ENCODE assay signal across 21 cellular contexts in the genomic region with DNA sequence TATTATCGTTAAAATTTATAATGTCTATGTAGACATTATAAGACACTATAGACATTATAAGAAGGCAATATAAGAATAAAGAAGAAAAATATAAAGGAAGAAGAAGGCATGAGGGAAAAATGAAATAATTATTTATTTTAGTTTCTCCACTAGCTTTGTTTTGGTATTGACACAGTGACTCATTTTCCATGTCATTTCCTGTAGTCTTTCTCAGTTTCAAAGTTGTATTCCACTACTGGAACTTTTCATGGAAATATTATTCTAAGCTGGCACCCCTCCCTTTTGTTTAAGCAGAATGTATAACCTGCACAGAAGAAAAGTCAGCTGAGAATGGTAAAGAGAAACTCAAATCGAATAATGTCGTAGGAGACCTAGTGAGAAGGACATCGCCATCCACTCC.
"Had no signal": no experiment of that assay in that cellular context is flagged by ENCODE, and none has a peak within 500 bp of the region (broad histone marks: within the 10 kb centered on the region; RNA-seq: fewer than 3 reads in every experiment).

No MANE protein-coding gene starts in this region.

- H3K27ac ChIP-seq: ascending aorta, colonic mucosa, heart left ventricle, left lung, thyroid gland had no signal

- H3K36me3 Mint-ChIP-seq: activated CD8-positive, alpha-beta memory T cell treated with anti-CD3 and anti-CD28 coated beads, Interleukin-2, amount 10 ng/mL, durations not matched to agents 7 days and 5 days; T-cell had no signal

- ATAC-seq: activated CD8-positive, alpha-beta memory T cell treated with anti-CD3 and anti-CD28 coated beads, Interleukin-2, amount 10 ng/mL, durations not matched to agents 7 days and 5 days; heart left ventricle; left lung; T-cell had no signal

- H3K27ac Mint-ChIP-seq: activated CD4-positive, alpha-beta memory T cell treated with anti-CD3 and anti-CD28 coated beads, Interleukin-2, amount 10 ng/mL, durations not matched to agents 7 days and 5 days; activated CD8-positive, alpha-beta memory T cell treated with anti-CD3 and anti-CD28 coated beads, Interleukin-2, amount 10 ng/mL, durations not matched to agents 7 days and 5 days; activated naive CD4-positive, alpha-beta T cell treated with anti-CD3 and anti-CD28 coated beads for 36 hours; activated T-helper 2 cell treated with anti-CD3 and anti-CD28 coated beads, Interferon-gamma antibody, Interleukin-2, Interleukin-4, amounts not matched to agents 10 μg/mL and 5 μg/mL and 100 μg/mL, durations not matched to agents 14 hours and 24 hours and 36 hours; nephron progenitor cell; T-cell had no signal

- H3K4me1 ChIP-seq: ascending aorta, colonic mucosa, heart left ventricle, left lung, thyroid gland had no signal

- H3K36me3 ChIP-seq: ascending aorta, colonic mucosa, heart left ventricle, left lung, thyroid gland had no signal

- DNase-seq: activated CD4-positive, alpha-beta memory T cell treated with anti-CD3 and anti-CD28 coated beads, Interleukin-2, amount 10 ng/mL, durations not matched to agents 7 days and 5 days; activated CD4-positive, alpha-beta T cell treated with anti-CD3 and anti-CD28 coated beads for 48 hours; activated CD4-positive, CD25-positive, alpha-beta regulatory T cell; activated CD8-positive, alpha-beta memory T cell treated with anti-CD3 and anti-CD28 coated beads, Interleukin-2, amount 10 ng/mL, durations not matched to agents 7 days and 5 days; activated naive CD4-positive, alpha-beta T cell treated with anti-CD3 and anti-CD28 coated beads for 36 hours; colonic mucosa; erythroblast; foreskin melanocyte; heart left ventricle; left lung; nephron progenitor cell; nucleus accumbens; posterior cingulate gyrus; retina; stimulated activated CD4-positive, alpha-beta T cell treated with anti-CD3 and anti-CD28 coated beads, Interleukin-12 subunit alpha, Interleukin-12 subunit beta, amount 100 ng/mL, for 4 hours; stimulated activated CD4-positive, alpha-beta T cell treated with anti-CD3 and anti-CD28 coated beads, Interleukin-1b, Interleukin-23, amount 100 ng/mL, for 48 hours; stimulated activated naive CD4-positive, alpha-beta T cell treated with Interleukin-2 at 50 U/mL for 16 hours; T-cell; thyroid gland had no signal

- H3K4me3 Mint-ChIP-seq: activated CD4-positive, alpha-beta memory T cell treated with anti-CD3 and anti-CD28 coated beads, Interleukin-2, amount 10 ng/mL, durations not matched to agents 7 days and 5 days; activated CD8-positive, alpha-beta memory T cell treated with anti-CD3 and anti-CD28 coated beads, Interleukin-2, amount 10 ng/mL, durations not matched to agents 7 days and 5 days; activated naive CD4-positive, alpha-beta T cell treated with anti-CD3 and anti-CD28 coated beads for 36 hours; nephron progenitor cell; T-cell had no signal

- H3K9me3 Mint-ChIP-seq: nephron progenitor cell had no signal

- H3K27me3 Mint-ChIP-seq: activated CD4-positive, alpha-beta memory T cell treated with anti-CD3 and anti-CD28 coated beads, Interleukin-2, amount 10 ng/mL, durations not matched to agents 7 days and 5 days; activated CD8-positive, alpha-beta memory T cell treated with anti-CD3 and anti-CD28 coated beads, Interleukin-2, amount 10 ng/mL, durations not matched to agents 7 days and 5 days; T-cell had no signal

- H3K4me3 ChIP-seq: ascending aorta, colonic mucosa, heart left ventricle, left lung, thyroid gland had no signal

- H3K9me3 ChIP-seq: ascending aorta, colonic mucosa, thyroid gland had no signal

- H3K4me1 Mint-ChIP-seq: activated CD4-positive, alpha-beta memory T cell treated with anti-CD3 and anti-CD28 coated beads, Interleukin-2, amount 10 ng/mL, durations not matched to agents 7 days and 5 days; activated CD8-positive, alpha-beta memory T cell treated with anti-CD3 and anti-CD28 coated beads, Interleukin-2, amount 10 ng/mL, durations not matched to agents 7 days and 5 days; nephron progenitor cell; T-cell had no signal

- H3K27me3 ChIP-seq: ascending aorta, colonic mucosa, heart left ventricle, left lung, thyroid gland had no signal
